In genomic region chr20:59177266-59178250, GRCh38 we compare ENCODE assay signal across 15 cellular contexts. TPM values are rescaled to one million over a fixed set of nuclear protein-coding genes. Genes with fewer than 3 reads are reported as not detected.
A peak's percentile ranks its signal among the peaks of the same experiment; 100 is the strongest.
DNase-seq lines count a peak whose midpoint lies in the region; ATAC-seq, FAIRE-seq and TF ChIP-seq lines count a peak whose summit lies in the region.
"Had no signal": no experiment of that assay in that cellular context is flagged by ENCODE, and none has a peak within 500 bp of the region (broad histone marks: within the 10 kb centered on the region; RNA-seq: fewer than 3 reads in every experiment).

No MANE protein-coding gene starts in this region.

- peak; percentile 41 for DNase-seq in activated CD4-positive, alpha-beta T cell treated with anti-CD3 and anti-CD28 coated beads for 48 hours
- DNase-seq in activated CD4-positive, alpha-beta T cell treated with anti-CD3 and anti-CD28 coated beads for 1 hour, result no peak
- peak; percentile 50 for DNase-seq in activated T-helper 1 cell treated with anti-CD3 and anti-CD28 coated beads, Interleukin-12 subunit alpha, Interleukin-12 subunit beta, Interleukin-2, Interleukin-4 antibody, amounts not matched to agents 30 ng/mL and 10 ng/mL and 1 ng/mL, durations not matched to agents 14 hours and 24 hours and 36 hours (ENCODE audit: low spot score)
- DNase-seq in trophoblast cell (peak; percentile 93 to 97), left colon (no peak), LoVo (ENCODE audit: low spot score) (no peak), GM12891 (ENCODE audit: insufficient read length, low spot score) (no peak)
- DNase-seq: NCI-H187, NCI-H82, SIG-M5, uterus had no signal

- no peaks in the 10 kb centered on the region for H3K79me1 ChIP-seq in trophoblast cell (ENCODE audit: low read length)

- no peak for FAIRE-seq in GM12891 (lab: Jason Lieb, UNC)
- FAIRE-seq: A549, frontal cortex had no signal

- H3K4me1 ChIP-seq in HEK293 (ENCODE audit: control insufficient read depth, insufficient read depth, low read length) (no peaks in the 10 kb centered on the region), trophoblast cell (ENCODE audit: control insufficient read depth in 1 of 2, insufficient read depth in 2 of 2, low read length in 2 of 2) (no peaks in the 10 kb centered on the region)
- H3K4me1 ChIP-seq: A549, uterus had no signal

- no CpG with 5 or more reads among the region's 13 CpGs for WGBS in trophoblast cell (ENCODE audit: extremely low coverage, insufficient coverage, insufficient read length)

- peaks cover 37% of the 10 kb centered on the region for H3K36me3 Mint-ChIP-seq in activated T-helper 1 cell treated with anti-CD3 and anti-CD28 coated beads, Interleukin-12 subunit alpha, Interleukin-12 subunit beta, Interleukin-2, Interleukin-4 antibody, amounts not matched to agents 30 ng/mL and 10 ng/mL and 1 ng/mL, durations not matched to agents 14 hours and 24 hours and 36 hours (ENCODE audit: low read depth)

- no peak overlapping the region for H2AK5ac ChIP-seq in trophoblast cell (ENCODE audit: low read length)

- no peak overlapping the region for H3K4ac ChIP-seq in trophoblast cell (ENCODE audit: low read depth, low read length)

- H3K4me3 Mint-ChIP-seq in activated T-helper 1 cell treated with anti-CD3 and anti-CD28 coated beads, Interleukin-12 subunit alpha, Interleukin-12 subunit beta, Interleukin-2, Interleukin-4 antibody, amounts not matched to agents 30 ng/mL and 10 ng/mL and 1 ng/mL, durations not matched to agents 14 hours and 24 hours and 36 hours, result peak overlapping the region; percentile 74

- H3K9ac ChIP-seq in trophoblast cell (ENCODE audit: low read length), result no peak overlapping the region

- H3K4me1 Mint-ChIP-seq in activated T-helper 1 cell treated with anti-CD3 and anti-CD28 coated beads, Interleukin-12 subunit alpha, Interleukin-12 subunit beta, Interleukin-2, Interleukin-4 antibody, amounts not matched to agents 30 ng/mL and 10 ng/mL and 1 ng/mL, durations not matched to agents 14 hours and 24 hours and 36 hours (ENCODE audit: low read depth), result peaks cover 67% of the 10 kb centered on the region

- no peak overlapping the region for H3K14ac ChIP-seq in trophoblast cell (ENCODE audit: low read length)

- H3K4me3 ChIP-seq in HEK293 (ENCODE audit: low read depth, low read length) (no peak overlapping the region), trophoblast cell (ENCODE audit: low read depth, low read length) (no peak overlapping the region)
- H3K4me3 ChIP-seq: A549, uterus had no signal

- H2BK5ac ChIP-seq in trophoblast cell (ENCODE audit: low read depth, low read length, poor library complexity), result no peak overlapping the region

- no peak overlapping the region for H2BK12ac ChIP-seq in trophoblast cell (ENCODE audit: low read length)

- H3K23ac ChIP-seq in trophoblast cell (ENCODE audit: low read length), result no peak overlapping the region

- no peak for ATAC-seq in left colon
- ATAC-seq: A549, sciatic nerve had no signal

- H3K9me3 ChIP-seq in HEK293 (ENCODE audit: control insufficient read depth, insufficient read depth, low read depth, low read length), result no peaks in the 10 kb centered on the region
- no peaks in the 10 kb centered on the region for H3K9me3 ChIP-seq in trophoblast cell (ENCODE audit: insufficient read depth, low read depth, low read length)
- H3K9me3 ChIP-seq: A549, uterus had no signal

- H4K91ac ChIP-seq in trophoblast cell (ENCODE audit: low read depth, low read length), result no peak overlapping the region

- H3K27me3 Mint-ChIP-seq in activated T-helper 1 cell treated with anti-CD3 and anti-CD28 coated beads, Interleukin-12 subunit alpha, Interleukin-12 subunit beta, Interleukin-2, Interleukin-4 antibody, amounts not matched to agents 30 ng/mL and 10 ng/mL and 1 ng/mL, durations not matched to agents 14 hours and 24 hours and 36 hours (ENCODE audit: insufficient read depth), result no peaks in the 10 kb centered on the region

- no peak for TF ChIP-seq CTCF in HEK293 (tag by site-specific recombination; IDR thresholded peaks at IDR 0.05)

- CTCF ChIA-PET in HEK293 (lab: Yijun Ruan, JAX), result no interaction called here

- no peaks in the 10 kb centered on the region for H3K36me3 ChIP-seq in HEK293 (ENCODE audit: control insufficient read depth in 2 of 2, insufficient read depth in 1 of 2, low read length in 2 of 2)
- H3K36me3 ChIP-seq in trophoblast cell (ENCODE audit: control insufficient read depth in 1 of 2, insufficient read depth in 2 of 2, low read length in 2 of 2), result no peaks in the 10 kb centered on the region
- H3K36me3 ChIP-seq: uterus had no signal

- H3K27ac ChIP-seq in HEK293 (ENCODE audit: extremely low read depth, low read depth, low read length) (no peak overlapping the region), trophoblast cell (ENCODE audit: low read depth, low read length) (no peak overlapping the region)
- H3K27ac ChIP-seq: A549, uterus had no signal

- H4K12ac ChIP-seq in trophoblast cell (ENCODE audit: low read depth, low read length), result no peak overlapping the region

- H3K18ac ChIP-seq in trophoblast cell (ENCODE audit: low read length), result no peak overlapping the region

- TF ChIP-seq POLR2A in GM12891 (IDR thresholded peaks at IDR 0.05; ENCODE audit: low read depth, low read length), result no peak

- intact Hi-C loops in activated T-helper 1 cell treated with anti-CD3 and anti-CD28 coated beads, Interleukin-12 subunit alpha, Interleukin-12 subunit beta, Interleukin-2, Interleukin-4 antibody, amounts not matched to agents 30 ng/mL and 10 ng/mL and 1 ng/mL, durations not matched to agents 14 hours and 24 hours and 36 hours (cut with micrococcal nuclease), result loop anchor here (1.0 to 2.0 kb wide), 4 partner anchors 11 to 55 kb away; no protein-coding TSS in a partner anchor
- intact Hi-C loops in left colon (cut with DNase I, micrococcal nuclease), result no loop called here

- H2BK120ac ChIP-seq in trophoblast cell (ENCODE audit: insufficient read depth, low read length, poor library complexity), result no peak overlapping the region

- no peak overlapping the region for H2AFZ ChIP-seq in trophoblast cell (ENCODE audit: insufficient read depth, low read length, poor library complexity)

- H3K27ac Mint-ChIP-seq in activated T-helper 1 cell treated with anti-CD3 and anti-CD28 coated beads, Interleukin-12 subunit alpha, Interleukin-12 subunit beta, Interleukin-2, Interleukin-4 antibody, amounts not matched to agents 30 ng/mL and 10 ng/mL and 1 ng/mL, durations not matched to agents 14 hours and 24 hours and 36 hours, result peak overlapping the region; percentile 96

- H3K4me2 ChIP-seq in trophoblast cell (ENCODE audit: low read length), result no peak overlapping the region
- H3K4me2 ChIP-seq: A549 had no signal

- no peaks in the 10 kb centered on the region for H3K27me3 ChIP-seq in trophoblast cell (ENCODE audit: insufficient read depth, low read length)
- H3K27me3 ChIP-seq: uterus had no signal

- POLR2A ChIA-PET in HEK293 (lab: Yijun Ruan, JAX), result no interaction called here

- H4K8ac ChIP-seq in trophoblast cell (ENCODE audit: low read depth, low read length), result no peak overlapping the region

- peaks cover 12% of the 10 kb centered on the region for H3K9me3 Mint-ChIP-seq in activated T-helper 1 cell treated with anti-CD3 and anti-CD28 coated beads, Interleukin-12 subunit alpha, Interleukin-12 subunit beta, Interleukin-2, Interleukin-4 antibody, amounts not matched to agents 30 ng/mL and 10 ng/mL and 1 ng/mL, durations not matched to agents 14 hours and 24 hours and 36 hours

- no peaks in the 10 kb centered on the region for H3K79me2 ChIP-seq in trophoblast cell (ENCODE audit: control insufficient read depth, insufficient read depth, low read length, poor library complexity)

TF ChIP-seq in HEK293, 187 proteins besides CTCF, POLR2A, EP300 and RAD21:
- TF ChIP-seq ZNF596 (tag by site-specific recombination; IDR thresholded peaks at IDR 0.05), result no peak
- TF ChIP-seq ZNF623 (tag by site-specific recombination; IDR thresholded peaks at IDR 0.05), result peak; percentile 47
- no peak for TF ChIP-seq ZNF777 (tag by site-specific recombination; IDR thresholded peaks at IDR 0.05; ENCODE audit: borderline replicate concordance)
- TF ChIP-seq ZNF146 (tag by site-specific recombination; IDR thresholded peaks at IDR 0.05), result no peak
- TF ChIP-seq ZFHX2 (tag by site-specific recombination; conservative IDR thresholded peaks at IDR 0.05), result no peak
- TF ChIP-seq ZBTB21 (tag by site-specific recombination; IDR thresholded peaks at IDR 0.05), result no peak
TF ChIP-seq in HEK293: peak in this region for 1.

TF ChIP-seq in GM12891, 5 proteins besides CTCF, POLR2A, EP300 and RAD21:
- no peak for TF ChIP-seq POU2F2 (IDR thresholded peaks at IDR 0.05; ENCODE audit: low read depth, low read length)
- TF ChIP-seq PAX5 (IDR thresholded peaks at IDR 0.05; ENCODE audit: insufficient read depth, low read length, severe bottlenecking), result no peak
- no peak for TF ChIP-seq TAF1 (IDR thresholded peaks at IDR 0.05; ENCODE audit: low read depth, low read length)
- no peak for TF ChIP-seq POLR2AphosphoS5 (IDR thresholded peaks at IDR 0.05; ENCODE audit: low read depth, low read length)
- no peak for TF ChIP-seq SPI1 (IDR thresholded peaks at IDR 0.05; ENCODE audit: low read depth, low read length)

RNA-seq across cellular contexts. Expression of gene ZNF831, which starts 13.9 kb away (rescaled TPM):
- 3.4 and 3.6 TPM in 2 replicates for total RNA-seq in activated T-helper 1 cell treated with anti-CD3 and anti-CD28 coated beads, Interleukin-12 subunit alpha, Interleukin-12 subunit beta, Interleukin-2, Interleukin-4 antibody, amounts not matched to agents 30 ng/mL and 10 ng/mL and 1 ng/mL, durations not matched to agents 14 hours and 24 hours and 36 hours
- not detected in 2 replicates for polyA plus RNA-seq in trophoblast cell (2013)
- under 1 TPM; 0.15 to 0.61 TPM for total RNA-seq in left colon
- 0.17 TPM for polyA plus RNA-seq in GM12891 (2012; ENCODE audit: low read depth, missing spikeins)
- polyA plus RNA-seq: A549 had no signal

Comparison
In these comparisons a context has a peak if more than half of its experiments do, and no peak if none do; other contexts are left out.
1. DNase-seq: peak in activated CD4-positive, alpha-beta T cell treated with anti-CD3 and anti-CD28 coated beads for 48 hours (single experiment), activated T-helper 1 cell treated with anti-CD3 and anti-CD28 coated beads, Interleukin-12 subunit alpha, Interleukin-12 subunit beta, Interleukin-2, Interleukin-4 antibody, amounts not matched to agents 30 ng/mL and 10 ng/mL and 1 ng/mL, durations not matched to agents 14 hours and 24 hours and 36 hours (single experiment) and trophoblast cell (2 of 2); none in activated CD4-positive, alpha-beta T cell treated with anti-CD3 and anti-CD28 coated beads for 1 hour (single experiment), left colon (0 of 2), LoVo (single experiment) and GM12891 (single experiment).